Comparison of ENCODE assay signal across 8 cellular contexts in the genomic region with DNA sequence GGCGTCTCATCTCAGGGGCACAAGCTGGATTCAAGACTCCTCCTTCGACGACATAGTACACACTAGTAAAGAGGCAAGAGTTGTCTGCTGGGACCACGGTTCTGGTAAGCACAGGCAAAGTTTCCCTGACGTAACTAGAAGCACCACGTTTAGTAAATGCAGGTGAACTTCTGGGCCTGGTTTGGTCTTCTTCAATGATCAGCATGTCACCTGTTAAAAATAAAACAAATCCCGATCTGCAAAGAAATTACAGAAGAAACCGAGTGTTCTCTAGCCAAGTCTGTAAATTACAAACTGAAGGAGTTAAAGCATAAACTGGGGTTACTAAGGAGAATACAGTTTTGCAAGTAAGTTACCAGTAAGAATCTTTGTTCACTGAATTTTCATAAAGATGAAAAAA. TPM values are rescaled to one million over a fixed set of nuclear protein-coding genes. Genes with fewer than 3 reads are reported as not detected.
DNase-seq lines count a peak whose midpoint lies in the region; ATAC-seq and TF ChIP-seq lines count a peak whose summit lies in the region.
"Had no signal": no experiment of that assay in that cellular context is flagged by ENCODE, and none has a peak within 500 bp of the region (broad histone marks: within the 10 kb centered on the region; RNA-seq: fewer than 3 reads in every experiment).

No MANE protein-coding gene starts in this region.

- no peak for ATAC-seq in GM19452 (IDR thresholded peaks at IDR 0.05; ENCODE audit: unreplicated experiment)

- H3K4me1 ChIP-seq in OCI-LY3 (ENCODE audit: low read length) = peaks cover 27% of the 10 kb centered on the region
- H3K4me1 ChIP-seq in endodermal cell (ENCODE audit: control insufficient read depth, insufficient read depth, low read length) = peaks cover 6% of the 10 kb centered on the region
- peaks cover 29 to 87% (median 72%) of the 10 kb centered on the region in 6 donors for H3K4me1 ChIP-seq in spleen

- H3K36me3 ChIP-seq in OCI-LY3 (replicated peaks; ENCODE audit: low read depth, low read length) (peaks cover 33% of the 10 kb centered on the region), endodermal cell (ENCODE audit: control insufficient read depth, insufficient read depth, low read length) (peaks cover 47% of the 10 kb centered on the region), spleen (peaks cover 0 to 37% (median 23%) of the 10 kb centered on the region in 6 donors)
- H3K36me3 ChIP-seq: uterus had no signal

- H3K27me3 ChIP-seq in OCI-LY3 (ENCODE audit: low read depth, low read length) (no peaks in the 10 kb centered on the region), endodermal cell (ENCODE audit: control insufficient read depth, insufficient read depth, low read length, poor library complexity, severe bottlenecking) (no peaks in the 10 kb centered on the region), spleen (replicated peaks in 1 of 7) (no peaks in the 10 kb centered on the region)
- H3K27me3 ChIP-seq: uterus had no signal

- H3K79me2 ChIP-seq in OCI-LY3 (ENCODE audit: low read length) = peaks cover 46% of the 10 kb centered on the region

- DNase-seq in endodermal cell = no peak
- DNase-seq in spleen = no peak
- DNase-seq in GM03348 (ENCODE audit: low spot score) = no peak

- H3K4me3 Mint-ChIP-seq in endodermal cell = peak overlapping the region; percentile 99

- H3K4me3 ChIP-seq in OCI-LY3 (ENCODE audit: low read length) = peak overlapping the region; percentile 82
- H3K4me3 ChIP-seq in endodermal cell (ENCODE audit: low read length) = peak overlapping the region; percentile 97
- peak overlapping the region in 7 of 8 donors; percentile 86 to 99 (median 93) for H3K4me3 ChIP-seq in spleen

- no peak overlapping the region for H3K27ac Mint-ChIP-seq in endodermal cell

- no peak overlapping the region for H2AFZ ChIP-seq in OCI-LY3 (ENCODE audit: low read depth, low read length)

- H3K27ac ChIP-seq in OCI-LY3 (ENCODE audit: low read length) (no peak overlapping the region), endodermal cell (ENCODE audit: low read depth, low read length) (no peak overlapping the region), spleen (peak overlapping the region; percentile 85 to 96 (median 92))

- intact Hi-C loops in spleen (cut with DNase I; ENCODE audit: low total_unique reads) = no loop called here

- H3K27me3 Mint-ChIP-seq in endodermal cell (ENCODE audit: insufficient read depth) = peaks cover 2% of the 10 kb centered on the region

- peak overlapping the region; percentile 81; the same call in 1 of the 2 replicates for H3K9ac ChIP-seq in OCI-LY3 (ENCODE audit: low read length)
- H3K9ac ChIP-seq in endodermal cell (ENCODE audit: extremely low read depth, low read length, poor library complexity, severe bottlenecking) = peak overlapping the region; percentile 94

- peaks cover 29% of the 10 kb centered on the region for H3K4me1 Mint-ChIP-seq in endodermal cell

- H3K9me3 ChIP-seq in OCI-LY3 (ENCODE audit: insufficient read depth, low read length) = no peaks in the 10 kb centered on the region
- H3K9me3 ChIP-seq in endodermal cell (ENCODE audit: control insufficient read depth, low read length) = no peaks in the 10 kb centered on the region
- no peaks in the 10 kb centered on the region for H3K9me3 ChIP-seq in spleen
- H3K9me3 ChIP-seq: uterus had no signal

- H3K9me3 Mint-ChIP-seq in endodermal cell = no peaks in the 10 kb centered on the region

- 68 to 77% methylated on average over 8 of the region's 8 CpGs for WGBS in endodermal cell (ENCODE audit: insufficient coverage in 1 of 2, insufficient read length in 1 of 2), 2 experiments
- WGBS in spleen, 5 donors = 56 to 72% (median 64%) methylated on average over 8 of the region's 8 CpGs

- peak overlapping the region; percentile 79 for H3K4me2 ChIP-seq in OCI-LY3 (ENCODE audit: low read length)

- 0 out of 2 replicates have a peak, but pooled peaks cover 5% of the 10 kb centered on the region for H4K20me1 ChIP-seq in OCI-LY3 (ENCODE audit: insufficient read depth, low read length)

- peaks cover 10% of the 10 kb centered on the region for H3K36me3 Mint-ChIP-seq in endodermal cell (ENCODE audit: low read depth)

- TF ChIP-seq CTCF in OCI-LY3 (IDR thresholded peaks at IDR 0.05; ENCODE audit: low read depth, low read length) (no peak), endodermal cell (conservative IDR thresholded peaks at IDR 0.05) (no peak), spleen (IDR thresholded peaks at IDR 0.05 in 8 of 11, conservative IDR thresholded peaks at IDR 0.05 in 3 of 11) (no peak)

- TF ChIP-seq POLR2A in spleen (IDR thresholded peaks at IDR 0.05) = no peak

RNA-seq across cellular contexts. Expression of gene YOD1, which starts 1.5 kb away (rescaled TPM):
- total RNA-seq in endodermal cell = 10 to 100 TPM; 10.8 to 18.8 TPM
- 13.6 TPM for polyA plus RNA-seq in endodermal cell (2013, experiment 1 of 2)
- 12.5 TPM for polyA plus RNA-seq in endodermal cell (2013, experiment 2 of 2)
- 10 to 100 TPM in 6 of 7 donors, 1 to 10 TPM in 1; 9.8 to 23.2 (median 16.5) TPM for total RNA-seq in spleen
- 1 to 10 TPM; 2.8 to 3.6 (median 3.1) TPM for polyA plus RNA-seq in spleen

RNA-seq across cellular contexts. Expression of gene PFKFB2, which starts 3.6 kb away (rescaled TPM):
- total RNA-seq in endodermal cell = 10 to 100 TPM; 11.2 to 13.4 TPM
- polyA plus RNA-seq in endodermal cell (2013, experiment 1 of 2) = 5.9 TPM
- polyA plus RNA-seq in endodermal cell (2013, experiment 2 of 2) = 5.1 TPM
- total RNA-seq in spleen = 10 to 100 TPM; 19.1 to 69.5 (median 29.8) TPM
- polyA plus RNA-seq in spleen = 1 to 10 TPM; 6.8 to 8.3 (median 8.2) TPM

RNA-seq across cellular contexts. Expression of gene C1orf116, which starts 17.0 kb away (rescaled TPM):
- total RNA-seq in endodermal cell (under 1 TPM; 0.55 to 0.60 TPM), spleen (1 to 10 TPM in 1 of 7 donors, under 1 TPM in 6; 0.09 to 1.0 (median 0.28) TPM)
- 0.21 TPM for polyA plus RNA-seq in endodermal cell (2013, experiment 1 of 2)
- polyA plus RNA-seq in endodermal cell (2013, experiment 2 of 2) = 0.12 TPM
- polyA plus RNA-seq in spleen = under 1 TPM in 2 of 3 donors, not detected in 1; 0.02 to 0.10 TPM
- total RNA-seq: H4 had no signal

RNA-seq across cellular contexts. Expression of gene C4BPB, which starts 39.1 kb away (rescaled TPM):
- not detected for total RNA-seq in endodermal cell
- not detected for polyA plus RNA-seq in endodermal cell (2013, experiment 1 of 2)
- not detected for polyA plus RNA-seq in endodermal cell (2013, experiment 2 of 2)
- total RNA-seq in spleen = 1 to 10 TPM in 3 of 7 donors, under 1 TPM in 3, not detected in 1; 0.34 to 1.4 (median 0.71) TPM
- polyA plus RNA-seq in spleen = under 1 TPM; 0.24 to 0.61 (median 0.59) TPM
- total RNA-seq: H4, SK-MEL-5, uterus had no signal

RNA-seq across cellular contexts. Expression of gene C4BPA, which starts 54.5 kb away (rescaled TPM):
- total RNA-seq in endodermal cell (not detected), spleen (1 to 10 TPM in 2 of 7 donors, under 1 TPM in 5; 0.33 to 1.9 (median 0.57) TPM)
- polyA plus RNA-seq in endodermal cell (2013, experiment 1 of 2) = not detected
- not detected for polyA plus RNA-seq in endodermal cell (2013, experiment 2 of 2)
- polyA plus RNA-seq in spleen = under 1 TPM; 0.03 to 0.38 (median 0.04) TPM
- total RNA-seq: SK-MEL-5 had no signal

Comparison
In these comparisons a context has a peak if more than half of its experiments do, and no peak if none do; other contexts are left out.
1. H3K27ac ChIP-seq: peak in spleen (8 of 8); none in OCI-LY3 (single experiment) and endodermal cell (single experiment).
2. Peak in every context shown above with its lines, with median percentiles within 50 percentile points of each other: H3K4me3 ChIP-seq.